13 cellular contexts compared by ENCODE assay signal in genomic region chr16:10618710-10619209, GRCh38. TPM values are rescaled to one million over a fixed set of nuclear protein-coding genes. Genes with fewer than 3 reads are reported as not detected.
DNase-seq lines count a peak whose midpoint lies in the region; ATAC-seq, FAIRE-seq and TF ChIP-seq lines count a peak whose summit lies in the region.
"Had no signal": no experiment of that assay in that cellular context is flagged by ENCODE, and none has a peak within 500 bp of the region (broad histone marks: within the 10 kb centered on the region; RNA-seq: fewer than 3 reads in every experiment).

No MANE protein-coding gene starts in this region.

- no peak overlapping the region for H3K9ac ChIP-seq in HUES6 (ENCODE audit: low read length)
- H3K9ac ChIP-seq in H1 (replicated peaks in 1 of 4; ENCODE audit: extremely low read depth in 1 of 4, low read depth in 3 of 4, low read length in 3 of 4) = no peak overlapping the region; a peak in 1 of 7 replicates
- H3K9ac ChIP-seq in iPS-18a (ENCODE audit: low read length) = no peak overlapping the region
- no peak overlapping the region for H3K9ac ChIP-seq in PC-3 (ENCODE audit: low read length)

- no peak for FAIRE-seq in H1 (lab: Jason Lieb, UNC)

- no peaks in the 10 kb centered on the region for H3K36me3 Mint-ChIP-seq in stimulated activated memory B cell treated with anti-CD40 and anti-IgM and Interleukin-4, amounts not matched to agents 10 μg/mL and 1 μg/mL and 100 μg/mL, for 72 hours
- H3K36me3 Mint-ChIP-seq: activated naive CD4-positive, alpha-beta T cell treated with anti-CD3 and anti-CD28 coated beads, Interleukin-2, amount 10 ng/mL, durations not matched to agents 7 days and 5 days; natural killer cell treated with Interleukin-12 subunit alpha and Interleukin-12 subunit beta and Interleukin-15 and Interleukin-18, amount 100 ng/mL, for 72 hours; stimulated activated naive B cell treated with anti-CD40 and anti-IgM and Interleukin-4, amounts not matched to agents 10 μg/mL and 1 μg/mL and 100 μg/mL, for 72 hours had no signal

- no peaks in the 10 kb centered on the region for H3K36me3 ChIP-seq in HUES6 (ENCODE audit: control insufficient read depth, insufficient read depth, low read length)
- no peaks in the 10 kb centered on the region for H3K36me3 ChIP-seq in H1 (ENCODE audit: control insufficient read depth in 2 of 4, insufficient read depth in 4 of 4, low read length in 3 of 4)
- H3K36me3 ChIP-seq in iPS-18a (ENCODE audit: control insufficient read depth, low read depth, low read length) = no peaks in the 10 kb centered on the region
- H3K36me3 ChIP-seq in PC-3 (ENCODE audit: low read depth, low read length) = no peaks in the 10 kb centered on the region

- peak overlapping the region; percentile 89; the same call in 1 of the 2 replicates for H2AK5ac ChIP-seq in H1 (ENCODE audit: low read depth, low read length)

- H3K27me3 ChIP-seq in HUES6 (ENCODE audit: control insufficient read depth, insufficient read depth, low read length) (peaks cover 14% of the 10 kb centered on the region), H1 (replicated peaks in 1 of 4; ENCODE audit: control insufficient read depth in 3 of 4, extremely low read depth in 1 of 4, insufficient read depth in 3 of 4, low read length in 3 of 4) (peaks cover 0 to 6% (median 3%) of the 10 kb centered on the region in 4 experiments; a peak in 3 of 7 replicates), iPS-18a (ENCODE audit: control insufficient read depth, insufficient read depth, low read length) (no peaks in the 10 kb centered on the region), PC-3 (ENCODE audit: low read length) (no peaks in the 10 kb centered on the region)

- H3K56ac ChIP-seq in H1 (replicated peaks; ENCODE audit: insufficient read length, low read depth, low read length) = no peak overlapping the region

- H3F3A ChIP-seq in PC-3 (ENCODE audit: low read length, unreplicated experiment) = no peaks in the 10 kb centered on the region

- BruUV-seq in PC-3 (replicated peaks; lab: Mats Ljungman, UMichigan) = no TSS peak

- H3K4me2 ChIP-seq in H1 (ENCODE audit: insufficient read depth in 1 of 2, low read depth in 2 of 2, low read length in 2 of 2) (peak overlapping the region; percentile 61 to 78), PC-3 (ENCODE audit: low read length) (no peak overlapping the region)

- TF ChIP-seq POLR2A in H1 (IDR thresholded peaks at IDR 0.05; ENCODE audit: control extremely low read depth in 1 of 2, low read depth in 2 of 2, low read length in 2 of 2) = no peak

- H3K4me1 ChIP-seq in HUES6 (ENCODE audit: control insufficient read depth, insufficient read depth, low read length) (peaks cover 47% of the 10 kb centered on the region), H1 (replicated peaks in 1 of 4; ENCODE audit: control insufficient read depth in 3 of 4, insufficient read depth in 4 of 4, low read length in 3 of 4) (peaks cover 15 to 42% (median 27%) of the 10 kb centered on the region in 4 experiments), iPS-18a (ENCODE audit: control insufficient read depth, low read depth, low read length) (peaks cover 21% of the 10 kb centered on the region), PC-3 (ENCODE audit: insufficient read depth, low read length) (peaks cover 18% of the 10 kb centered on the region)

- TF ChIP-seq CTCF in H1 (IDR thresholded peaks at IDR 0.05; ENCODE audit: control extremely low read depth in 1 of 3, insufficient read depth in 1 of 3, low read depth in 1 of 3, low read length in 3 of 3) = no peak
- TF ChIP-seq CTCF in PC-3 (conservative IDR thresholded peaks at IDR 0.05; ENCODE audit: low read depth, low read length) = no peak

- H3K9me3 Mint-ChIP-seq in stimulated activated memory B cell treated with anti-CD40 and anti-IgM and Interleukin-4, amounts not matched to agents 10 μg/mL and 1 μg/mL and 100 μg/mL, for 72 hours = no peaks in the 10 kb centered on the region
- H3K9me3 Mint-ChIP-seq: activated naive CD4-positive, alpha-beta T cell treated with anti-CD3 and anti-CD28 coated beads, Interleukin-2, amount 10 ng/mL, durations not matched to agents 7 days and 5 days; natural killer cell treated with Interleukin-12 subunit alpha and Interleukin-12 subunit beta and Interleukin-15 and Interleukin-18, amount 100 ng/mL, for 72 hours; stimulated activated naive B cell treated with anti-CD40 and anti-IgM and Interleukin-4, amounts not matched to agents 10 μg/mL and 1 μg/mL and 100 μg/mL, for 72 hours had no signal

- no peak overlapping the region for H3K18ac ChIP-seq in H1 (ENCODE audit: extremely low read depth, low read length)

- no peak overlapping the region for H2BK20ac ChIP-seq in H1 (ENCODE audit: low read length)

- H3K27ac Mint-ChIP-seq in stimulated activated memory B cell treated with anti-CD40 and anti-IgM and Interleukin-4, amounts not matched to agents 10 μg/mL and 1 μg/mL and 100 μg/mL, for 72 hours = no peak overlapping the region
- H3K27ac Mint-ChIP-seq: activated naive CD4-positive, alpha-beta T cell treated with anti-CD3 and anti-CD28 coated beads, Interleukin-2, amount 10 ng/mL, durations not matched to agents 7 days and 5 days; natural killer cell treated with Interleukin-12 subunit alpha and Interleukin-12 subunit beta and Interleukin-15 and Interleukin-18, amount 100 ng/mL, for 72 hours had no signal

- H3K27ac ChIP-seq in HUES6 (ENCODE audit: low read depth, low read length) (no peak overlapping the region), H1 (ENCODE audit: low read depth, low read length) (no peak overlapping the region), iPS-18a (ENCODE audit: low read length) (no peak overlapping the region), PC-3 (ENCODE audit: low read length) (no peak overlapping the region)

- no peaks in the 10 kb centered on the region for H3K9me2 ChIP-seq in PC-3 (replicated peaks; ENCODE audit: low read length)

- peaks cover 3% of the 10 kb centered on the region; the same call in 1 of the 2 replicates for H3K23me2 ChIP-seq in H1 (ENCODE audit: low read depth, low read length)

- POLR2A ChIA-PET in H1 (lab: Charles Lee; ENCODE audit: partially characterized antibody) = interaction anchor here (1.0 to 2.1 kb wide), 4 partner anchors 10 to 22 kb away, joined by 3 to 7 read pairs (median 4); no protein-coding TSS in a partner anchor
- POLR2A ChIA-PET in PC-3 (lab: Charles Lee; ENCODE audit: unreplicated experiment) = no interaction called here

- no peak for ATAC-seq in stimulated activated memory B cell treated with anti-CD40 and anti-IgM and Interleukin-4, amounts not matched to agents 10 μg/mL and 1 μg/mL and 100 μg/mL, for 72 hours
- no peak for ATAC-seq in PC-3
- ATAC-seq: left lobe of liver; natural killer cell treated with Interleukin-12 subunit alpha and Interleukin-12 subunit beta and Interleukin-15 and Interleukin-18, amount 100 ng/mL, for 72 hours had no signal

- H3K79me2 ChIP-seq in H1 (ENCODE audit: control insufficient read depth in 1 of 2, insufficient read depth in 2 of 2, low read length in 2 of 2) (no peaks in the 10 kb centered on the region), PC-3 (ENCODE audit: low read length) (no peaks in the 10 kb centered on the region)

- peaks cover 21% of the 10 kb centered on the region for H3K4me1 Mint-ChIP-seq in stimulated activated memory B cell treated with anti-CD40 and anti-IgM and Interleukin-4, amounts not matched to agents 10 μg/mL and 1 μg/mL and 100 μg/mL, for 72 hours
- H3K4me1 Mint-ChIP-seq: activated naive CD4-positive, alpha-beta T cell treated with anti-CD3 and anti-CD28 coated beads, Interleukin-2, amount 10 ng/mL, durations not matched to agents 7 days and 5 days had no signal

- H3K79me1 ChIP-seq in H1 (ENCODE audit: low read depth, low read length) = no peaks in the 10 kb centered on the region

- peaks cover 36% of the 10 kb centered on the region for H3K27me3 Mint-ChIP-seq in stimulated activated memory B cell treated with anti-CD40 and anti-IgM and Interleukin-4, amounts not matched to agents 10 μg/mL and 1 μg/mL and 100 μg/mL, for 72 hours

- peak overlapping the region; percentile 67 for H3K4me3 ChIP-seq in HUES6 (ENCODE audit: low read depth, low read length)
- peak overlapping the region in 2 of 4 experiments; percentile 54 to 62; a peak in 4 of 8 replicates for H3K4me3 ChIP-seq in H1 (ENCODE audit: extremely low read depth in 1 of 4, insufficient read depth in 2 of 4, low read depth in 3 of 4, low read length in 4 of 4)
- peak overlapping the region; percentile 41 for H3K4me3 ChIP-seq in iPS-18a (ENCODE audit: low read length)
- H3K4me3 ChIP-seq in PC-3 (ENCODE audit: low read length) = no peak overlapping the region

- H4K20me1 ChIP-seq in H1 (replicated peaks in 1 of 2; ENCODE audit: control insufficient read depth in 1 of 2, insufficient read depth in 2 of 2, low read length in 2 of 2) (no peaks in the 10 kb centered on the region), PC-3 (ENCODE audit: low read length) (no peaks in the 10 kb centered on the region)

- no peak overlapping the region for H4K8ac ChIP-seq in H1 (ENCODE audit: extremely low read depth, insufficient read depth, low read length)

- no peak overlapping the region for H2BK15ac ChIP-seq in H1 (ENCODE audit: low read length)

- H3K9me3 ChIP-seq in HUES6 (ENCODE audit: control insufficient read depth, insufficient read depth, low read depth, low read length) = no peaks in the 10 kb centered on the region
- H3K9me3 ChIP-seq in H1 (ENCODE audit: insufficient read depth in 2 of 2, low read depth in 1 of 2, low read length in 1 of 2) = no peaks in the 10 kb centered on the region
- H3K9me3 ChIP-seq in iPS-18a (ENCODE audit: control insufficient read depth, low read depth, low read length) = no peaks in the 10 kb centered on the region
- no peaks in the 10 kb centered on the region for H3K9me3 ChIP-seq in PC-3 (ENCODE audit: low read length)

- no peak overlapping the region for H3K4ac ChIP-seq in H1 (replicated peaks; ENCODE audit: insufficient read length, low read depth, low read length)

- CTCF ChIA-PET in H1 (lab: Charles Lee; ENCODE audit: partially characterized antibody) = interaction anchor here (0.7 to 3.9 kb wide), 11 partner anchors 9 to 253 kb away, joined by 3 to 19 read pairs (median 4); no protein-coding TSS in a partner anchor
- CTCF ChIA-PET in PC-3 (lab: Charles Lee) = no interaction called here

- H4K5ac ChIP-seq in H1 (ENCODE audit: insufficient read length, low read depth, low read length) = no peak overlapping the region

- 54% methylated on average over 13 of the region's 13 CpGs; no CpG with 5 or more reads in 1 of the 2 experiments for WGBS in H1 (ENCODE audit: extremely low coverage in 1 of 2, insufficient coverage in 1 of 2, insufficient read length in 1 of 2, insufficient replicate concordance in 2 of 2, low coverage in 1 of 2, low lambda C conversion rate in 2 of 2, missing lambda C conversion rate in 1 of 2), 2 experiments

- no peak overlapping the region for H2BK5ac ChIP-seq in H1 (ENCODE audit: low read depth, low read length)

- DNase-seq in H1 (ENCODE audit: low read depth in 1 of 2, low spot score in 2 of 2) (peak in 1 of 2 experiments; percentile 58), NCI-H1417 treated with DMSO at 0.1 percent for 48 hours (lab: John Stamatoyannopoulos, UW) (no peak), Kasumi-1 (lab: John Stamatoyannopoulos, UW) (no peak), NCI-H226 (no peak), PC-3 (no peak)
- DNase-seq: activated CD8-positive, alpha-beta memory T cell treated with anti-CD3 and anti-CD28 coated beads, Interleukin-2, amount 50 U/mL, for 4 hours had no signal

- peak overlapping the region; percentile 8 for H3K4me3 Mint-ChIP-seq in stimulated activated memory B cell treated with anti-CD40 and anti-IgM and Interleukin-4, amounts not matched to agents 10 μg/mL and 1 μg/mL and 100 μg/mL, for 72 hours
- H3K4me3 Mint-ChIP-seq: activated naive CD4-positive, alpha-beta T cell treated with anti-CD3 and anti-CD28 coated beads, Interleukin-2, amount 10 ng/mL, durations not matched to agents 7 days and 5 days; natural killer cell treated with Interleukin-12 subunit alpha and Interleukin-12 subunit beta and Interleukin-15 and Interleukin-18, amount 100 ng/mL, for 72 hours had no signal

- no peak overlapping the region for H3K14ac ChIP-seq in H1 (ENCODE audit: insufficient read length)

- H4K91ac ChIP-seq in H1 (replicated peaks; ENCODE audit: insufficient read length, low read length) = no peak overlapping the region

- H2BK12ac ChIP-seq in H1 (ENCODE audit: low read depth, low read length) = no peak overlapping the region

- H2AFZ ChIP-seq in H1 (ENCODE audit: low read length) (no peak overlapping the region), PC-3 (ENCODE audit: low read length) (no peak overlapping the region)

- intact Hi-C loops in PC-3 (cut with micrococcal nuclease) = no loop called here

- no peak for TF ChIP-seq RAD21 in H1 (IDR thresholded peaks at IDR 0.05 in 1 of 2, conservative IDR thresholded peaks at IDR 0.05 in 1 of 2; ENCODE audit: low read depth in 2 of 2, low read length in 2 of 2)

- H3K23ac ChIP-seq in H1 (ENCODE audit: insufficient read length) = no peak overlapping the region

- no peak overlapping the region for H2BK120ac ChIP-seq in H1 (replicated peaks; ENCODE audit: low read depth, low read length)

- TF ChIP-seq EP300 in H1 (IDR thresholded peaks at IDR 0.05; ENCODE audit: borderline replicate concordance in 1 of 2, low read depth in 2 of 2, low read length in 2 of 2) = no peak

RNA-seq across cellular contexts. Expression of gene EMP2, which starts 38.4 kb away (rescaled TPM):
- 21.8 and 22.6 TPM in 2 replicates for total RNA-seq in H1 (2021; fragmentation: NEBNext Ultra II Directional; extraction: Animal tissue kit (Norgen Biotek cat#: 25700))
- 13.5 and 23.3 TPM in 2 replicates for polyA plus RNA-seq in H1 (2011; rRNA removed)
- 8.8 TPM for polyA plus RNA-seq in H1 (2011; cell fraction: cytosol; rRNA removed)
- 17.4 TPM for polyA plus RNA-seq in H1 (2011; cell fraction: nucleus; rRNA removed)
- polyA plus RNA-seq in H1 (2012, experiment 1 of 2) = 18.9 to 24.7 TPM (median 22.2 TPM) in 4 replicates
- polyA plus RNA-seq in H1 (2012, experiment 2 of 2) = 13.7 TPM
- 22.0 TPM for polyA plus RNA-seq in H1 (2013, experiment 1 of 2)
- 23.3 TPM for polyA plus RNA-seq in H1 (2013, experiment 2 of 2)
- 36.1 and 42.7 TPM in 2 replicates for polyA minus RNA-seq in H1 (2011; rRNA and poly(A)+ RNA removed)
- polyA minus RNA-seq in H1 (2011; cell fraction: cytosol; rRNA and poly(A)+ RNA removed) = 13.1 TPM
- 8.5 TPM for polyA minus RNA-seq in H1 (2011; cell fraction: nucleus; rRNA and poly(A)+ RNA removed)
- 33.9 and 38.7 TPM in 2 replicates for total RNA-seq in PC-3 (2014; rRNA removed)
- total RNA-seq: natural killer cell treated with Interleukin-12 subunit alpha and Interleukin-12 subunit beta and Interleukin-15 and Interleukin-18, amount 100 ng/mL, for 72 hours had no signal
